8 cellular contexts compared by ENCODE assay signal in the genomic region with DNA sequence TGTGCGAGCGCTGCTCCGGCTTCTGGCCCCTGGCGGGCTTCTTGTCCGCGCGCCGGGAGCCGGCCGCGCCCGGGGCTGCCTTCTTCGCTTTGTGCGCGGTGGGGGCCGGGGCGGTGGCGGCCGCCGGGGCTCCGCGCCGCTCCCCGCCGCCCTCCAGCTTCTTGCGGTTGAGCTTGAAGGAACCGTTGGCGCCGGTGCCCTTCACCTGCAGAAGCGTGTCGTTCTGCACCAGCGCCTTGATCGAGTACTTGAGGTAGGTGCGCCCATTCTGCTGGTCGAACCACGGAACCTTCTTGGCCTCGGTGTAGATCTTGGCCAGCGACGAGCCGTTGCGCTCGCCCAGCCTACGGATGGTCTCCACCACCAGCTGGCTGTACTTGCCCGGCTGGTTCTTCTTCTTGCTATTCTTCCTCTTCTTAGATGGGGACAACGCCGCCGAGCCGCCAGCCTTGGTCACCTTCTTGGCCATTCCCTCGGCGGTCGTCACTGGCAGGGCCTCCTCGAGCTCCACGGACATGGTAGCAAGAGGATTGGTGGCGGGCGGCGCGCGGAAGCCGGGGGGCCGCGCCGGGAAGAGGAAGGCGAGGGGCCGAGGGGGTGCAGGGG. TPM values are rescaled to one million over a fixed set of nuclear protein-coding genes. Genes with fewer than 3 reads are reported as not detected.
DNase-seq lines count a peak whose midpoint lies in the region; ATAC-seq and TF ChIP-seq lines count a peak whose summit lies in the region.

No MANE protein-coding gene starts in this region.

- H3K36me3 ChIP-seq in GM06990 (ENCODE audit: control insufficient read depth, insufficient read depth, low read length) (no peaks in the 10 kb centered on the region; the same call in 1 of the 2 replicates), KMS-11 (ENCODE audit: insufficient read depth) (no peaks in the 10 kb centered on the region), neural cell (ENCODE audit: insufficient read depth, low read length) (no peaks in the 10 kb centered on the region)

- H3K4me3 ChIP-seq in GM06990 (replicated peaks; ENCODE audit: low read depth, low read length) (peak overlapping the region; percentile 59), KMS-11 (IDR thresholded peaks at IDR 0.05; ENCODE audit: insufficient read depth, low read depth, low read length) (peak overlapping the region; percentile 78), fibroblast of mammary gland (ENCODE audit: control insufficient read depth, low read depth, low read length) (peak overlapping the region; percentile 84), neural cell (ENCODE audit: low read length) (peak overlapping the region; percentile 96)

- H3K9me3 Mint-ChIP-seq in activated T-cell treated with anti-CD3 and anti-CD28 coated beads, Interleukin-2, amount 50 U/mL, for 24 hours = no peaks in the 10 kb centered on the region

- H3K9me3 ChIP-seq in neural cell (ENCODE audit: low read length) = no peaks in the 10 kb centered on the region

- H3K4me2 ChIP-seq in KMS-11 = peak overlapping the region; percentile 97
- no peak overlapping the region for H3K4me2 ChIP-seq in neural cell (ENCODE audit: low read length)

- no peaks in the 10 kb centered on the region for H3K27me3 Mint-ChIP-seq in activated T-cell treated with anti-CD3 and anti-CD28 coated beads, Interleukin-2, amount 50 U/mL, for 24 hours

- TF ChIP-seq EP300 in neural cell (conservative IDR thresholded peaks at IDR 0.05; ENCODE audit: poor library complexity, severe bottlenecking) = no peak

- H2AFZ ChIP-seq in KMS-11 (ENCODE audit: low read depth) (peak overlapping the region; percentile 12; the same call in 1 of the 2 replicates), neural cell (ENCODE audit: low read depth, low read length) (no peak overlapping the region)

- H4K20me1 ChIP-seq in KMS-11 (ENCODE audit: insufficient read depth) (no peaks in the 10 kb centered on the region), neural cell (ENCODE audit: insufficient read depth) (no peaks in the 10 kb centered on the region)

- peak overlapping the region; percentile 91 for H3K4me3 Mint-ChIP-seq in activated T-cell treated with anti-CD3 and anti-CD28 coated beads, Interleukin-2, amount 50 U/mL, for 24 hours

- peaks cover 4% of the 10 kb centered on the region for H3F3A ChIP-seq in neural cell (ENCODE audit: insufficient read depth, low read length, poor library complexity, severe bottlenecking)

- H3K9ac ChIP-seq in KMS-11 (peak overlapping the region; percentile 93), neural cell (ENCODE audit: low read length) (peak overlapping the region; percentile 92)

- H3K27ac ChIP-seq in KMS-11 (peak overlapping the region; percentile 54), neural cell (ENCODE audit: low read length) (peak overlapping the region; percentile 85)

- no peaks in the 10 kb centered on the region for H3K9me2 ChIP-seq in neural cell (ENCODE audit: insufficient read depth, low read length)

- H3K79me2 ChIP-seq in KMS-11 (ENCODE audit: insufficient read depth, low read depth) (no peaks in the 10 kb centered on the region), neural cell (replicated peaks; ENCODE audit: insufficient read depth, low read length) (peaks cover 46% of the 10 kb centered on the region)

- peaks cover 6% of the 10 kb centered on the region for H3K36me3 Mint-ChIP-seq in activated T-cell treated with anti-CD3 and anti-CD28 coated beads, Interleukin-2, amount 50 U/mL, for 24 hours (ENCODE audit: low read depth)

- H3K4me1 Mint-ChIP-seq in activated T-cell treated with anti-CD3 and anti-CD28 coated beads, Interleukin-2, amount 50 U/mL, for 24 hours (ENCODE audit: low read depth) = peaks cover 35% of the 10 kb centered on the region

- peaks cover 61% of the 10 kb centered on the region for H3K4me1 ChIP-seq in KMS-11 (ENCODE audit: low read depth, poor library complexity, severe bottlenecking)

- DNase-seq in GM06990 (ENCODE audit: extremely low read depth, insufficient read length) (peak; percentile 61), fibroblast of mammary gland (ENCODE audit: low read depth) (no peak)
- peak; percentile 71 for DNase-seq in activated T-cell treated with anti-CD3 and anti-CD28 coated beads, Interleukin-2, amount 50 U/mL, for 24 hours

- ATAC-seq in HG03280 (IDR thresholded peaks at IDR 0.05; ENCODE audit: unreplicated experiment) (no peak), GM21526 (IDR thresholded peaks at IDR 0.05; ENCODE audit: low FRiP score, unreplicated experiment) (no peak), HG02759 (IDR thresholded peaks at IDR 0.05; ENCODE audit: unreplicated experiment) (no peak)

- no peak for TF ChIP-seq RAD21 in neural cell (conservative IDR thresholded peaks at IDR 0.05)

- H3K27me3 ChIP-seq in GM06990 (replicated peaks; ENCODE audit: control insufficient read depth, insufficient read depth, low read length) (no peaks in the 10 kb centered on the region), KMS-11 (ENCODE audit: insufficient read depth, low read depth) (no peaks in the 10 kb centered on the region), neural cell (ENCODE audit: insufficient read depth, low read depth, low read length) (no peaks in the 10 kb centered on the region)

- TF ChIP-seq CTCF in GM06990 (IDR thresholded peaks at IDR 0.05; ENCODE audit: insufficient read depth, low read length, poor library complexity, severe bottlenecking) (no peak), KMS-11 (conservative IDR thresholded peaks at IDR 0.05; ENCODE audit: low read depth, low read length) (no peak), fibroblast of mammary gland (conservative IDR thresholded peaks at IDR 0.05; ENCODE audit: control insufficient read depth, insufficient read depth, low read depth, low read length) (no peak), neural cell (IDR thresholded peaks at IDR 0.05; ENCODE audit: poor library complexity, severe bottlenecking) (no peak)

- peak overlapping the region; percentile 91 for H3K27ac Mint-ChIP-seq in activated T-cell treated with anti-CD3 and anti-CD28 coated beads, Interleukin-2, amount 50 U/mL, for 24 hours

TF ChIP-seq in neural cell, 6 proteins besides CTCF, POLR2A, EP300 and RAD21:
- TF ChIP-seq POLR2AphosphoS5 (IDR thresholded peaks at IDR 0.05) (no peak), SMC3 (conservative IDR thresholded peaks at IDR 0.05; ENCODE audit: poor library complexity) (no peak), MXI1 (conservative IDR thresholded peaks at IDR 0.05; ENCODE audit: poor library complexity, severe bottlenecking) (no peak), TAF1 (IDR thresholded peaks at IDR 0.05; ENCODE audit: low read depth) (no peak), EZH2 (IDR thresholded peaks at IDR 0.05; ENCODE audit: borderline replicate concordance, insufficient read depth, low read length, poor library complexity, severe bottlenecking) (no peak)
- TF ChIP-seq, protein P1, sequence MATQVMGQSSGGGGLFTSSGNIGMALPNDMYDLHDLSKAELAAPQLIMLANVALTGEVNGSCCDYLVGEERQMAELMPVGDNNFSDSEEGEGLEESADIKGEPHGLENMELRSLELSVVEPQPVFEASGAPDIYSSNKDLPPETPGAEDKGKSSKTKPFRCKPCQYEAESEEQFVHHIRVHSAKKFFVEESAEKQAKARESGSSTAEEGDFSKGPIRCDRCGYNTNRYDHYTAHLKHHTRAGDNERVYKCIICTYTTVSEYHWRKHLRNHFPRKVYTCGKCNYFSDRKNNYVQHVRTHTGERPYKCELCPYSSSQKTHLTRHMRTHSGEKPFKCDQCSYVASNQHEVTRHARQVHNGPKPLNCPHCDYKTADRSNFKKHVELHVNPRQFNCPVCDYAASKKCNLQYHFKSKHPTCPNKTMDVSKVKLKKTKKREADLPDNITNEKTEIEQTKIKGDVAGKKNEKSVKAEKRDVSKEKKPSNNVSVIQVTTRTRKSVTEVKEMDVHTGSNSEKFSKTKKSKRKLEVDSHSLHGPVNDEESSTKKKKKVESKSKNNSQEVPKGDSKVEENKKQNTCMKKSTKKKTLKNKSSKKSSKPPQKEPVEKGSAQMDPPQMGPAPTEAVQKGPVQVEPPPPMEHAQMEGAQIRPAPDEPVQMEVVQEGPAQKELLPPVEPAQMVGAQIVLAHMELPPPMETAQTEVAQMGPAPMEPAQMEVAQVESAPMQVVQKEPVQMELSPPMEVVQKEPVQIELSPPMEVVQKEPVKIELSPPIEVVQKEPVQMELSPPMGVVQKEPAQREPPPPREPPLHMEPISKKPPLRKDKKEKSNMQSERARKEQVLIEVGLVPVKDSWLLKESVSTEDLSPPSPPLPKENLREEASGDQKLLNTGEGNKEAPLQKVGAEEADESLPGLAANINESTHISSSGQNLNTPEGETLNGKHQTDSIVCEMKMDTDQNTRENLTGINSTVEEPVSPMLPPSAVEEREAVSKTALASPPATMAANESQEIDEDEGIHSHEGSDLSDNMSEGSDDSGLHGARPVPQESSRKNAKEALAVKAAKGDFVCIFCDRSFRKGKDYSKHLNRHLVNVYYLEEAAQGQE (IDR thresholded peaks at IDR 0.05; ENCODE audit: borderline replicate concordance) = no peak

RNA-seq across cellular contexts. Expression of a gene that starts 36.8 kb away (rescaled TPM):
- 23.0 and 24.9 TPM in 2 replicates for polyA plus RNA-seq in neural cell
- 24.5 and 28.0 TPM in 2 replicates for polyA minus RNA-seq in neural cell
